In genomic region chr2:117786520-117786919, GRCh38 we compare ENCODE assay signal across 15 cellular contexts. TPM values are rescaled to one million over a fixed set of nuclear protein-coding genes. Genes with fewer than 3 reads are reported as not detected.
DNase-seq lines count a peak whose midpoint lies in the region; ATAC-seq, FAIRE-seq and TF ChIP-seq lines count a peak whose summit lies in the region.
"Had no signal": no experiment of that assay in that cellular context is flagged by ENCODE, and none has a peak within 500 bp of the region (broad histone marks: within the 10 kb centered on the region; RNA-seq: fewer than 3 reads in every experiment).

No MANE protein-coding gene starts in this region.

- DNase-seq in activated T-cell treated with anti-CD3 and anti-CD28 coated beads, Interleukin-2, amount 50 U/mL, for 4 hours, result no peak
- no peak for DNase-seq in activated T-cell treated with anti-CD3 and anti-CD28 coated beads, Interleukin-2, amount 50 U/mL, for 72 hours
- DNase-seq in GM23248 (peak; percentile 5), bronchial epithelial cell (ENCODE audit: low read depth) (peak; percentile 58), foreskin keratinocyte (peak in 1 of 2 donors; percentile 33), DMS53 (lab: John Stamatoyannopoulos, UW) (no peak), pons (ENCODE audit: low spot score) (no peak)
- DNase-seq: 8988T; CD4-positive, alpha-beta memory T cell; DMS153; GF-D8 had no signal

- H2AFZ ChIP-seq in GM23248, result no peak overlapping the region

- H3K36me3 Mint-ChIP-seq in activated T-cell treated with anti-CD3 and anti-CD28 coated beads, Interleukin-2, amount 50 U/mL, for 4 hours (ENCODE audit: insufficient read depth), result no peaks in the 10 kb centered on the region
- H3K36me3 Mint-ChIP-seq in activated T-cell treated with anti-CD3 and anti-CD28 coated beads, Interleukin-2, amount 50 U/mL, for 72 hours (ENCODE audit: insufficient read depth in 2 of 2), result peaks cover 0 to 2% of the 10 kb centered on the region in 2 donors
- H3K36me3 Mint-ChIP-seq: CD14-positive monocyte; CD4-positive, alpha-beta memory T cell had no signal

- H3K4me1 Mint-ChIP-seq in activated T-cell treated with anti-CD3 and anti-CD28 coated beads, Interleukin-2, amount 50 U/mL, for 4 hours (ENCODE audit: low read depth), result no peaks in the 10 kb centered on the region
- no peaks in the 10 kb centered on the region for H3K4me1 Mint-ChIP-seq in activated T-cell treated with anti-CD3 and anti-CD28 coated beads, Interleukin-2, amount 50 U/mL, for 72 hours (ENCODE audit: low read depth)
- H3K4me1 Mint-ChIP-seq: CD14-positive monocyte; CD4-positive, alpha-beta memory T cell had no signal

- no peaks in the 10 kb centered on the region for H3K9me2 ChIP-seq in GM23248 (ENCODE audit: insufficient read depth)

- peak; percentile 41 to 46 for ATAC-seq in activated T-cell treated with anti-CD3 and anti-CD28 coated beads, Interleukin-2, amount 50 U/mL, for 4 hours
- ATAC-seq in activated T-cell treated with anti-CD3 and anti-CD28 coated beads, Interleukin-2, amount 50 U/mL, for 72 hours (replicated peaks in 1 of 2), result no peak
- ATAC-seq in foreskin keratinocyte (peak; percentile 69), GM21528 (IDR thresholded peaks at IDR 0.05; ENCODE audit: low FRiP score, unreplicated experiment) (no peak)

- no peak overlapping the region for H3K9ac ChIP-seq in GM23248
- H3K9ac ChIP-seq: BLaER1 had no signal

- no peaks in the 10 kb centered on the region for H3K27me3 ChIP-seq in GM23248 (replicated peaks; ENCODE audit: insufficient read depth)
- no peaks in the 10 kb centered on the region for H3K27me3 ChIP-seq in bronchial epithelial cell (ENCODE audit: control insufficient read depth, insufficient read depth, low read length)
- H3K27me3 ChIP-seq in foreskin keratinocyte, result no peaks in the 10 kb centered on the region
- H3K27me3 ChIP-seq: BLaER1 had no signal

- no peak overlapping the region for H3K27ac ChIP-seq in GM23248
- no peak overlapping the region for H3K27ac ChIP-seq in foreskin keratinocyte
- H3K27ac ChIP-seq: BLaER1 had no signal

- no peak overlapping the region for H3K4me3 Mint-ChIP-seq in activated T-cell treated with anti-CD3 and anti-CD28 coated beads, Interleukin-2, amount 50 U/mL, for 4 hours
- H3K4me3 Mint-ChIP-seq in activated T-cell treated with anti-CD3 and anti-CD28 coated beads, Interleukin-2, amount 50 U/mL, for 72 hours, result no peak overlapping the region
- H3K4me3 Mint-ChIP-seq: CD14-positive monocyte; CD4-positive, alpha-beta memory T cell had no signal

- H3K27ac Mint-ChIP-seq in activated T-cell treated with anti-CD3 and anti-CD28 coated beads, Interleukin-2, amount 50 U/mL, for 72 hours, result no peak overlapping the region
- H3K27ac Mint-ChIP-seq: CD14-positive monocyte; CD4-positive, alpha-beta memory T cell had no signal

- H3K9me3 ChIP-seq in GM23248 (ENCODE audit: low read depth), result no peaks in the 10 kb centered on the region
- H3K9me3 ChIP-seq: BLaER1, HAP-1 had no signal

- H3K4me1 ChIP-seq in GM23248 (ENCODE audit: insufficient read depth), result no peaks in the 10 kb centered on the region
- no peaks in the 10 kb centered on the region for H3K4me1 ChIP-seq in foreskin keratinocyte
- H3K4me1 ChIP-seq: BLaER1, HAP-1 had no signal

- no peaks in the 10 kb centered on the region for H3F3A ChIP-seq in GM23248 (ENCODE audit: insufficient read depth)

- H3K9me3 Mint-ChIP-seq in activated T-cell treated with anti-CD3 and anti-CD28 coated beads, Interleukin-2, amount 50 U/mL, for 4 hours, result peaks cover 11% of the 10 kb centered on the region
- peaks cover 7 to 9% of the 10 kb centered on the region in 2 donors for H3K9me3 Mint-ChIP-seq in activated T-cell treated with anti-CD3 and anti-CD28 coated beads, Interleukin-2, amount 50 U/mL, for 72 hours

- H3K36me3 ChIP-seq in GM23248 (ENCODE audit: low read depth), result no peaks in the 10 kb centered on the region
- no peaks in the 10 kb centered on the region for H3K36me3 ChIP-seq in bronchial epithelial cell (ENCODE audit: control insufficient read depth, insufficient read depth, low read length)
- H3K36me3 ChIP-seq: BLaER1, HAP-1 had no signal

- peaks cover 3% of the 10 kb centered on the region for H3K27me3 Mint-ChIP-seq in activated T-cell treated with anti-CD3 and anti-CD28 coated beads, Interleukin-2, amount 50 U/mL, for 4 hours (ENCODE audit: low read depth)
- peaks cover 12% of the 10 kb centered on the region for H3K27me3 Mint-ChIP-seq in activated T-cell treated with anti-CD3 and anti-CD28 coated beads, Interleukin-2, amount 50 U/mL, for 72 hours (ENCODE audit: low read depth)

- no peaks in the 10 kb centered on the region for H4K20me1 ChIP-seq in GM23248 (ENCODE audit: insufficient read depth)
- H4K20me1 ChIP-seq: BLaER1 had no signal

- no peak overlapping the region for H3K4me3 ChIP-seq in GM23248
- no peak overlapping the region for H3K4me3 ChIP-seq in bronchial epithelial cell (ENCODE audit: low read depth, low read length)
- H3K4me3 ChIP-seq: BLaER1, HAP-1 had no signal

- no peak overlapping the region for H3K4me2 ChIP-seq in GM23248 (ENCODE audit: unreplicated experiment)
- H3K4me2 ChIP-seq: BLaER1 had no signal

- TF ChIP-seq CTCF in bronchial epithelial cell (IDR thresholded peaks at IDR 0.05; ENCODE audit: insufficient read depth, low read length, severe bottlenecking) (no peak), foreskin keratinocyte (conservative IDR thresholded peaks at IDR 0.05) (no peak)

- H3K79me2 ChIP-seq in GM23248 (ENCODE audit: insufficient read depth), result no peaks in the 10 kb centered on the region

- FAIRE-seq in bronchial epithelial cell (lab: Jason Lieb, UNC), result no peak

- in situ Hi-C loops in GM23248 (cut with MboI), result no loop called here

RNA-seq across cellular contexts. Expression of gene DDX18, which starts 28.0 kb away (rescaled TPM):
- 100 to 1,000 TPM; 204 to 229 (median 210) TPM for total RNA-seq in activated T-cell treated with anti-CD3 and anti-CD28 coated beads, Interleukin-2, amount 50 U/mL, for 4 hours
- total RNA-seq in activated T-cell treated with anti-CD3 and anti-CD28 coated beads, Interleukin-2, amount 50 U/mL, for 72 hours, result 100 to 1,000 TPM in 1 of 2 donors, 10 to 100 TPM in 1; 92.4 to 107 TPM
- 44.5 and 46.3 TPM in 2 replicates for total RNA-seq in GM23248 (2014; rRNA removed; shearing (Covaris generic))
- polyA plus RNA-seq in GM23248 (2016; fragmentation: Nextera tagmentation; extraction: Ambion mirVana) (33.1 and 35.8 TPM in 2 replicates), foreskin keratinocyte (23.6 and 30.0 TPM in 2 replicates)
- total RNA-seq in bronchial epithelial cell (50.6 and 74.8 TPM in 2 replicates), foreskin keratinocyte (66.7 and 71.3 TPM in 2 replicates)

Comparison
In these comparisons a context has a peak if more than half of its experiments do, and no peak if none do; other contexts are left out.
1. ATAC-seq: peak in activated T-cell treated with anti-CD3 and anti-CD28 coated beads, Interleukin-2, amount 50 U/mL, for 4 hours (2 of 2) and foreskin keratinocyte (single experiment); none in activated T-cell treated with anti-CD3 and anti-CD28 coated beads, Interleukin-2, amount 50 U/mL, for 72 hours (0 of 2) and GM21528 (single experiment).
2. DNase-seq: peak in GM23248 (single experiment) and bronchial epithelial cell (single experiment); none in activated T-cell treated with anti-CD3 and anti-CD28 coated beads, Interleukin-2, amount 50 U/mL, for 4 hours (single experiment), activated T-cell treated with anti-CD3 and anti-CD28 coated beads, Interleukin-2, amount 50 U/mL, for 72 hours (0 of 2), DMS53 (single experiment) and pons (single experiment).